Comparison of ENCODE assay signal across 11 cellular contexts in the genomic region with DNA sequence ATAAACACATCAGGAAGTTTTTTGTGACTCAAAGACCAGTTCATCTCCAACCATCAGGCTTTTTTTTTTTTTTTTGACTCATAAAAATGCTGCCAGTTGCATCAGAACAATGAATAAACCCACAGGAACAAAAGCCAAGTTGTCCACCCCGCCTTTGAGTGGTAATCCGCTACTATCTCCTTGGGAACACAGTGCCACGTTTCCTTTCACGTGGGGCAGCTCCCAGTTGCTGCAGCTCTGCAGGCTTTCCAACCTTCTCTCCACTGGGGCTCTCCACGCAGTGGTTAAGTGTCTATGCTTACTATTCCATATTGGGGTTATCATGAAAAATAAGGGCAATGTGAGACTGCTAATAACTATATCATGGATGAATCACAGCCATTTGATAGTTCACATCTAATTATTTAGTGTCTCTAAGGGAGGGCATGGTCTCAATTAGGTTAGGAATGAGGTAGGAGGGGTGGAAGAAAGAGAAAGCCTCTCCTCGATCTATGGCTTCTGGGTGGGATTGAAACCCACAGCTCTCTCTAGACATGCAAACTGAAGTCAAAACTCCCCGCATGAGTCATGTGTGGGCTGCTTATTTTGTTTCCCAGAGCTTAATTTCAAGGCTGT.
DNase-seq lines count a peak whose midpoint lies in the region; ATAC-seq and TF ChIP-seq lines count a peak whose summit lies in the region.
"Had no signal": no experiment of that assay in that cellular context is flagged by ENCODE, and none has a peak within 500 bp of the region (broad histone marks: within the 10 kb centered on the region; RNA-seq: fewer than 3 reads in every experiment).

No MANE protein-coding gene starts in this region.

- TF ChIP-seq CTCF in RWPE2 (IDR thresholded peaks at IDR 0.05; ENCODE audit: poor library complexity, severe bottlenecking) (no peak), GM10266 (IDR thresholded peaks at IDR 0.05; ENCODE audit: control insufficient read depth, insufficient read depth, low read depth, missing control alignments) (no peak)

- no peaks in the 10 kb centered on the region for H3K36me3 ChIP-seq in RWPE2 (ENCODE audit: low read depth)
- H3K36me3 ChIP-seq: spleen had no signal

- H3K4me1 ChIP-seq in RWPE2 (ENCODE audit: insufficient read depth, poor library complexity, severe bottlenecking): peaks cover 16% of the 10 kb centered on the region
- H3K4me1 ChIP-seq: spleen had no signal

- no peak overlapping the region for H3K27ac ChIP-seq in RWPE2 (ENCODE audit: poor library complexity, severe bottlenecking)
- H3K27ac ChIP-seq: spleen had no signal

- H3K9me3 ChIP-seq in RWPE2 (ENCODE audit: severe bottlenecking): no peaks in the 10 kb centered on the region
- H3K9me3 ChIP-seq: spleen had no signal

- DNase-seq in RWPE2 (ENCODE audit: low spot score): peak; percentile 72
- DNase-seq in fibroblast of peridontal ligament (ENCODE audit: extremely low read depth): peak; percentile 95
- peak; percentile 67 for DNase-seq in skeletal muscle cell (ENCODE audit: low read depth)
- no peak for DNase-seq in GM10266 (ENCODE audit: extremely low spot score)
- no peak for DNase-seq in NCI-H187 treated with DMSO at 0.1 percent for 48 hours (lab: John Stamatoyannopoulos, UW)
- DNase-seq: activated CD4-positive, alpha-beta T cell treated with anti-CD3 and anti-CD28 coated beads for 1 hour; activated naive CD4-positive, alpha-beta T cell treated with anti-CD3 and anti-CD28 coated beads, Interleukin-2, amount 50 U/mL, for 16 hours; spleen had no signal

- peak; percentile 49 for ATAC-seq in GM19463 (IDR thresholded peaks at IDR 0.05; ENCODE audit: unreplicated experiment)
- ATAC-seq in RWPE2 (ENCODE audit: low read depth): peak; percentile 87
- no peak for ATAC-seq in GM21529 (IDR thresholded peaks at IDR 0.05; ENCODE audit: unreplicated experiment)

- no peak overlapping the region for H3K4me3 ChIP-seq in RWPE2 (ENCODE audit: severe bottlenecking)
- no peak overlapping the region for H3K4me3 ChIP-seq in skeletal muscle cell (ENCODE audit: low read depth, low read length)
- H3K4me3 ChIP-seq: lung, spleen had no signal

- H3K27me3 ChIP-seq in RWPE2 (ENCODE audit: insufficient read depth, poor library complexity, severe bottlenecking): no peaks in the 10 kb centered on the region
- H3K27me3 ChIP-seq: spleen had no signal

Comparison
In these comparisons a context has a peak if more than half of its experiments do, and no peak if none do; other contexts are left out.
1. DNase-seq: peak in RWPE2 (single experiment), fibroblast of peridontal ligament (single experiment) and skeletal muscle cell (single experiment); none in GM10266 (single experiment) and NCI-H187 treated with DMSO at 0.1 percent for 48 hours (single experiment).